In genomic region chr12:48995061-48995879, GRCh38 we compare ENCODE assay signal across 8 cellular contexts. TPM values are rescaled to one million over a fixed set of nuclear protein-coding genes. Genes with fewer than 3 reads are reported as not detected.
DNase-seq lines count a peak whose midpoint lies in the region; ATAC-seq, FAIRE-seq and TF ChIP-seq lines count a peak whose summit lies in the region.

No MANE protein-coding gene starts in this region.

- H3K4me3 ChIP-seq in AG09309 (ENCODE audit: control insufficient read depth, low read depth, low read length) (peak overlapping the region; percentile 27), colonic mucosa (peak overlapping the region; percentile 3)

- peak; percentile 44 for FAIRE-seq in GM12892 (lab: Jason Lieb, UNC)

- TF ChIP-seq POLR2A in GM12892 (IDR thresholded peaks at IDR 0.05; ENCODE audit: low read depth, low read length), result no peak

- peaks cover 27% of the 10 kb centered on the region for H3K4me1 ChIP-seq in colonic mucosa

- peak in 3 of 4 experiments; percentile 19 to 35 (median 33) for ATAC-seq in T-cell (replicated peaks in 1 of 4)
- ATAC-seq in GM18909 (IDR thresholded peaks at IDR 0.05; ENCODE audit: poor library complexity, unreplicated experiment), result no peak

- H3K27me3 ChIP-seq in colonic mucosa, result peaks cover 45% of the 10 kb centered on the region

- H3K36me3 Mint-ChIP-seq in T-cell, result peaks cover 1% of the 10 kb centered on the region

- peaks cover 35 to 42% (median 39%) of the 10 kb centered on the region in 3 donors for H3K4me1 Mint-ChIP-seq in T-cell

- intact Hi-C loops in colonic mucosa (cut with DNase I), result no loop called here

- CTCF ChIA-PET in T-cell (lab: Charles Lee), result interaction anchor here (0.5 to 2.1 kb wide), 7 partner anchors 9 to 668 kb away, joined by 3 to 6 read pairs (median 3); partner anchors contain the start of gene DDX23 (in 1 of the 2)

- H3K27ac ChIP-seq in colonic mucosa, result no peak overlapping the region

- no peak overlapping the region for H3K9ac ChIP-seq in colonic mucosa (ENCODE audit: low read depth in 2 of 2, low read length in 2 of 2)

- TF ChIP-seq CTCF in AG09309 (IDR thresholded peaks at IDR 0.05; ENCODE audit: control insufficient read depth, insufficient read depth, low read depth, low read length, missing control alignments) (peak; percentile 80), colonic mucosa (IDR thresholded peaks at IDR 0.05) (peak; percentile 88)

- H3K4me3 Mint-ChIP-seq in T-cell, result peak overlapping the region in 2 of 3 donors; percentile 10 to 65

- H3K9me3 ChIP-seq in colonic mucosa, result no peaks in the 10 kb centered on the region

- H3K9me3 Mint-ChIP-seq in T-cell, result no peaks in the 10 kb centered on the region

- H3K36me3 ChIP-seq in colonic mucosa, result no peaks in the 10 kb centered on the region

- POLR2A ChIA-PET in T-cell (lab: Charles Lee), result interaction anchor here in 1 of 2 donors (0.6 kb wide), 1 partner anchor 377 kb away, joined by 4 read pairs; no protein-coding TSS in a partner anchor

- peak overlapping the region in 1 of 2 donors; percentile 41 for H3K27ac Mint-ChIP-seq in T-cell

- H3K27me3 Mint-ChIP-seq in T-cell, result peaks cover 39 to 57% of the 10 kb centered on the region in 2 donors

- DNase-seq in AG09309 (ENCODE audit: low read depth) (no peak), GM12892 (ENCODE audit: insufficient read length) (peak; percentile 78), NCI-H146 treated with DMSO at 0.1 percent for 48 hours (lab: John Stamatoyannopoulos, UW; ENCODE audit: unreplicated experiment) (peak; percentile 81), T-cell (peak in 9 of 34 experiments; percentile 32 to 53 (median 42)), colonic mucosa (peak; percentile 87), left kidney (ENCODE audit: low read depth, low spot score) (peak; percentile 96)
- peak; percentile 23 for DNase-seq in stimulated activated naive CD4-positive, alpha-beta T cell treated with Interleukin-2 at 50 U/mL for 16 hours (lab: John Stamatoyannopoulos, UW)

RNA-seq across cellular contexts. Expression of gene DDN, which starts 3.9 kb away (rescaled TPM):
- polyA plus RNA-seq in GM12892 (2012; ENCODE audit: missing spikeins), result 2.2 TPM
- 1 to 10 TPM in 1 of 5 donors, under 1 TPM in 4; 0.09 to 1.3 (median 0.15) TPM for total RNA-seq in T-cell
- total RNA-seq in colonic mucosa, result under 1 TPM; 0.17 to 0.21 TPM

RNA-seq across cellular contexts. Expression of gene WNT1, which starts 17.1 kb away (rescaled TPM):
- polyA plus RNA-seq in GM12892 (2012; ENCODE audit: missing spikeins), result not detected
- 1 to 10 TPM in 2 of 5 donors, under 1 TPM in 3; 0.47 to 2.6 (median 0.85) TPM for total RNA-seq in T-cell
- not detected for total RNA-seq in colonic mucosa

RNA-seq across cellular contexts. Expression of gene PRKAG1, which starts 23.3 kb away (rescaled TPM):
- polyA plus RNA-seq in GM12892 (2012; ENCODE audit: missing spikeins), result 48.0 TPM
- total RNA-seq in T-cell (10 to 100 TPM; 42.5 to 54.6 (median 48.3) TPM), colonic mucosa (10 to 100 TPM; 49.5 to 54.8 TPM)

RNA-seq across cellular contexts. Expression of gene WNT10B, which starts 23.7 kb away (rescaled TPM):
- 0.36 TPM for polyA plus RNA-seq in GM12892 (2012; ENCODE audit: missing spikeins)
- total RNA-seq in T-cell, result 10 to 100 TPM in 1 of 5 donors, 1 to 10 TPM in 4; 5.3 to 15.7 (median 8.9) TPM
- total RNA-seq in colonic mucosa, result under 1 TPM; 0.24 to 0.47 TPM

RNA-seq across cellular contexts. Expression of gene ARF3, which starts 38.0 kb away (rescaled TPM):
- 89.4 TPM for polyA plus RNA-seq in GM12892 (2012; ENCODE audit: missing spikeins)
- 10 to 100 TPM; 63.6 to 82.9 (median 74.3) TPM for total RNA-seq in T-cell
- total RNA-seq in colonic mucosa, result 100 to 1,000 TPM; 255 to 261 TPM
